Comparison of ENCODE assay signal across 17 cellular contexts in genomic region chr14:38074091-38074490, GRCh38.
DNase-seq lines count a peak whose midpoint lies in the region; ATAC-seq and TF ChIP-seq lines count a peak whose summit lies in the region.
"Had no signal": no experiment of that assay in that cellular context is flagged by ENCODE, and none has a peak within 500 bp of the region (broad histone marks: within the 10 kb centered on the region; RNA-seq: fewer than 3 reads in every experiment).

No MANE protein-coding gene starts in this region.

- H3K9me3 ChIP-seq in CD4-positive, alpha-beta T cell (ENCODE audit: control insufficient read depth, low read length): no peaks in the 10 kb centered on the region
- H3K9me3 ChIP-seq: adrenal gland had no signal

- H3K9me3 Mint-ChIP-seq in CD4-positive, alpha-beta T cell: no peaks in the 10 kb centered on the region
- peaks cover 0 to 4% (median 0%) of the 10 kb centered on the region in 3 donors for H3K9me3 Mint-ChIP-seq in T-cell
- peaks cover 0 to 4% (median 0%) of the 10 kb centered on the region in 6 donors for H3K9me3 Mint-ChIP-seq in immature natural killer cell
- H3K9me3 Mint-ChIP-seq: neural crest cell had no signal

- in situ Hi-C loops in Caki2 (cut with HindIII; ENCODE audit: low pct_unique_long_range_greater_than_20kb, low sequenced_read_pairs): no loop called here

- peaks cover 4% of the 10 kb centered on the region for H3K36me3 Mint-ChIP-seq in CD4-positive, alpha-beta T cell (ENCODE audit: low read depth)
- H3K36me3 Mint-ChIP-seq in T-cell (no peaks in the 10 kb centered on the region), immature natural killer cell (no peaks in the 10 kb centered on the region)
- H3K36me3 Mint-ChIP-seq: stimulated activated naive B cell treated with anti-CD40 and anti-IgM and Interleukin-4, amounts not matched to agents 10 μg/mL and 1 μg/mL and 100 μg/mL, for 72 hours had no signal

- peaks cover 81% of the 10 kb centered on the region for H3K4me1 Mint-ChIP-seq in CD4-positive, alpha-beta T cell (ENCODE audit: low read depth)
- H3K4me1 Mint-ChIP-seq in T-cell (peaks cover 67 to 85% (median 81%) of the 10 kb centered on the region in 3 donors), immature natural killer cell (peaks cover 85 to 89% of the 10 kb centered on the region in 2 donors)
- H3K4me1 Mint-ChIP-seq: B cell; neural crest cell; stimulated activated naive B cell treated with anti-CD40 and anti-IgM and Interleukin-4, amounts not matched to agents 10 μg/mL and 1 μg/mL and 100 μg/mL, for 72 hours had no signal

- H3K27me3 ChIP-seq in CD4-positive, alpha-beta T cell (ENCODE audit: control insufficient read depth, insufficient read depth, low read length): no peaks in the 10 kb centered on the region
- H3K27me3 ChIP-seq: adrenal gland, cardiac muscle cell, esophagus muscularis mucosa had no signal

- intact Hi-C loops in CD4-positive, alpha-beta T cell (cut with DNase I, micrococcal nuclease): no loop called here

- ATAC-seq in CD4-positive, alpha-beta T cell (ENCODE audit: poor library complexity): no peak
- ATAC-seq in T-cell (replicated peaks in 1 of 4): peak in 1 of 4 experiments; percentile 24
- ATAC-seq in HG02840 (IDR thresholded peaks at IDR 0.05; ENCODE audit: low FRiP score, unreplicated experiment): no peak
- no peak for ATAC-seq in HG03565 (IDR thresholded peaks at IDR 0.05; ENCODE audit: unreplicated experiment)

- no peak for DNase-seq in CD4-positive, alpha-beta T cell
- DNase-seq in Caki2 (ENCODE audit: low read depth) (peak; percentile 40), T-cell (no peak), immature natural killer cell (peak in 2 of 3 donors; percentile 31 to 34), NCI-H1436 (lab: John Stamatoyannopoulos, UW) (no peak)
- DNase-seq: adrenal gland; NCI-H1417 treated with DMSO at 0.1 percent for 48 hours; NCI-H82; RPMI8226; stimulated activated naive B cell treated with anti-CD40 and anti-IgM and Interleukin-4, amounts not matched to agents 10 μg/mL and 1 μg/mL and 100 μg/mL, for 72 hours; trophoblast cell had no signal

- peak overlapping the region; percentile 5 for H3K27ac ChIP-seq in CD4-positive, alpha-beta T cell (ENCODE audit: low read depth, low read length)
- H3K27ac ChIP-seq: adrenal gland, cardiac muscle cell, esophagus muscularis mucosa had no signal

- no peak for TF ChIP-seq CTCF in CD4-positive, alpha-beta T cell (IDR thresholded peaks at IDR 0.05)

- CTCF ChIA-PET in CD4-positive, alpha-beta T cell (lab: Charles Lee): no interaction called here
- CTCF ChIA-PET in T-cell (lab: Charles Lee): interaction anchor here (0.7 kb wide), 2 partner anchors 9 to 52 kb away, joined by 5 read pairs; no protein-coding TSS in a partner anchor

- peak overlapping the region; percentile 74 for H3K27ac Mint-ChIP-seq in CD4-positive, alpha-beta T cell
- H3K27ac Mint-ChIP-seq in T-cell: peak overlapping the region; percentile 91 to 93
- peak overlapping the region; percentile 87 to 98 (median 96) for H3K27ac Mint-ChIP-seq in immature natural killer cell
- H3K27ac Mint-ChIP-seq: B cell; stimulated activated naive B cell treated with anti-CD40 and anti-IgM and Interleukin-4, amounts not matched to agents 10 μg/mL and 1 μg/mL and 100 μg/mL, for 72 hours had no signal

- H3K27me3 Mint-ChIP-seq in CD4-positive, alpha-beta T cell: no peaks in the 10 kb centered on the region
- H3K27me3 Mint-ChIP-seq in T-cell (no peaks in the 10 kb centered on the region), immature natural killer cell (ENCODE audit: low read depth in 3 of 3) (peaks cover 15 to 27% (median 16%) of the 10 kb centered on the region in 3 donors)
- H3K27me3 Mint-ChIP-seq: B cell; stimulated activated naive B cell treated with anti-CD40 and anti-IgM and Interleukin-4, amounts not matched to agents 10 μg/mL and 1 μg/mL and 100 μg/mL, for 72 hours had no signal

- POLR2A ChIA-PET in CD4-positive, alpha-beta T cell (lab: Charles Lee): interaction anchor here (1.2 to 2.4 kb wide), 3 partner anchors 10 to 53 kb away, joined by 3 to 5 read pairs (median 4); no protein-coding TSS in a partner anchor
- POLR2A ChIA-PET in T-cell (lab: Charles Lee): interaction anchor here (0.6 to 0.7 kb wide), 3 partner anchors 10 to 47 kb away, joined by 6 to 8 read pairs (median 6); no protein-coding TSS in a partner anchor

- H3K4me3 Mint-ChIP-seq in CD4-positive, alpha-beta T cell: peak overlapping the region; percentile 52
- peak overlapping the region; percentile 25 to 65 (median 51) for H3K4me3 Mint-ChIP-seq in T-cell
- peak overlapping the region; percentile 74 to 89 (median 82) for H3K4me3 Mint-ChIP-seq in immature natural killer cell
- H3K4me3 Mint-ChIP-seq: B cell; neural crest cell; stimulated activated naive B cell treated with anti-CD40 and anti-IgM and Interleukin-4, amounts not matched to agents 10 μg/mL and 1 μg/mL and 100 μg/mL, for 72 hours had no signal

Comparison
In these comparisons a context has a peak if more than half of its experiments do, and no peak if none do; other contexts are left out.
1. DNase-seq: peak in Caki2 (single experiment) and immature natural killer cell (2 of 3); none in CD4-positive, alpha-beta T cell (0 of 10), T-cell (0 of 34) and NCI-H1436 (single experiment).
2. Peak in every context shown above with its lines, with median percentiles within 50 percentile points of each other: H3K27ac Mint-ChIP-seq and H3K4me3 Mint-ChIP-seq.